16 cellular contexts compared by ENCODE assay signal in the genomic region with DNA sequence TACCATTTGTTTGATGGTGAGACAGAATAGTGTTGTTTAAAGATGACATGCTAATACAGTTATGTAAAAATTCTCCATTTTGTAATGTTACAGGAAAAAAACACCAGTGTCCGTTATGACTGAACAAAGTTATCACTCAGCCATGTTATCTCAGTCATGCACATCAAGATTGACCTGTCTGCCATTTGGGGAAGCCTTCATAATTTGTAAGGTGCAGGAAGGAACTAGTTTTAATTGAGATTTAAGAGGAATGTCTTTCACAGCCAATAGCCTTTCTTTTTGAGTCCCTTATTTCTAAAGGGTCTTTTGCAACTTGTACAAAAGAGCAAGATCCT.
DNase-seq lines count a peak whose midpoint lies in the region; ATAC-seq, FAIRE-seq and TF ChIP-seq lines count a peak whose summit lies in the region.
"Had no signal": no experiment of that assay in that cellular context is flagged by ENCODE, and none has a peak within 500 bp of the region (broad histone marks: within the 10 kb centered on the region; RNA-seq: fewer than 3 reads in every experiment).

No MANE protein-coding gene starts in this region.

- H3K27ac Mint-ChIP-seq in memory B cell = peak overlapping the region; percentile 83
- H3K27ac Mint-ChIP-seq in CD4-positive, alpha-beta memory T cell = peak overlapping the region in 3 of 7 donors; percentile 24 to 83 (median 51)

- CTCF ChIA-PET in CD4-positive, alpha-beta memory T cell (lab: Charles Lee; ENCODE audit: partially characterized antibody) = interaction anchor here (0.9 to 17.0 kb wide), 16 partner anchors 8 to 592 kb away, joined by 3 to 428 read pairs (median 6); partner anchors contain the start of gene ZFP36L1

- H3K4me3 ChIP-seq in SK-N-MC (no peak overlapping the region), thoracic aorta (no peak overlapping the region)
- no peak overlapping the region for H3K4me3 ChIP-seq in CD4-positive, alpha-beta memory T cell (ENCODE audit: low read length in 2 of 2)
- H3K4me3 ChIP-seq: ovary had no signal

- H3K9ac ChIP-seq in SK-N-MC (ENCODE audit: insufficient read length) = no peak overlapping the region

- TF ChIP-seq POLR2A in H54 (IDR thresholded peaks at IDR 0.05; ENCODE audit: low read depth, low read length) = no peak

- POLR2A ChIA-PET in CD4-positive, alpha-beta memory T cell (lab: Charles Lee; ENCODE audit: partially characterized antibody) = interaction anchor here (1.7 to 13.4 kb wide), 7 partner anchors 32 to 566 kb away, joined by 5 to 210 read pairs (median 8); partner anchors contain the start of gene ZFP36L1

- peaks cover 2% of the 10 kb centered on the region for H3K36me3 Mint-ChIP-seq in memory B cell
- H3K36me3 Mint-ChIP-seq in CD4-positive, alpha-beta memory T cell = no peaks in the 10 kb centered on the region

- H3K4me1 Mint-ChIP-seq in memory B cell = peaks cover 45% of the 10 kb centered on the region
- H3K4me1 Mint-ChIP-seq in CD4-positive, alpha-beta memory T cell = peaks cover 20 to 56% (median 37%) of the 10 kb centered on the region in 4 donors

- intact Hi-C loops in CD4-positive, alpha-beta memory T cell (cut with micrococcal nuclease) = loop anchor here (2.0 to 5.0 kb wide), 2 partner anchors 157 to 256 kb away; no protein-coding TSS in a partner anchor

- no peaks in the 10 kb centered on the region for H3K9me3 Mint-ChIP-seq in memory B cell
- no peaks in the 10 kb centered on the region for H3K9me3 Mint-ChIP-seq in CD4-positive, alpha-beta memory T cell

- no peak overlapping the region for H3K4me3 Mint-ChIP-seq in memory B cell
- H3K4me3 Mint-ChIP-seq in CD4-positive, alpha-beta memory T cell = no peak overlapping the region

- FAIRE-seq in H54 (lab: Jason Lieb, UNC) = peak; percentile 11

- ATAC-seq in memory B cell (ENCODE audit: low read depth) = no peak
- ATAC-seq in thoracic aorta (ENCODE audit: insufficient number of reproducible peaks, low FRiP score, low read depth) = no peak
- ATAC-seq: left colon had no signal

- H3K27me3 Mint-ChIP-seq in memory B cell = no peaks in the 10 kb centered on the region
- H3K27me3 Mint-ChIP-seq in CD4-positive, alpha-beta memory T cell = no peaks in the 10 kb centered on the region

- no peaks in the 10 kb centered on the region for H3K27me3 ChIP-seq in thoracic aorta (replicated peaks; ENCODE audit: insufficient read depth)
- H3K27me3 ChIP-seq in CD4-positive, alpha-beta memory T cell (ENCODE audit: insufficient read depth, low read length) = no peaks in the 10 kb centered on the region
- H3K27me3 ChIP-seq: ovary had no signal

- H3K9me3 ChIP-seq in SK-N-MC (ENCODE audit: low read depth, low read length) = no peaks in the 10 kb centered on the region
- no peaks in the 10 kb centered on the region for H3K9me3 ChIP-seq in thoracic aorta
- no peaks in the 10 kb centered on the region for H3K9me3 ChIP-seq in CD4-positive, alpha-beta memory T cell (ENCODE audit: control insufficient read depth in 1 of 2, low read length in 2 of 2)
- H3K9me3 ChIP-seq: ovary had no signal

- DNase-seq in H54 (ENCODE audit: insufficient read length, low spot score) = no peak
- no peak for DNase-seq in SK-N-MC (ENCODE audit: low read depth, low spot score)
- DNase-seq in memory B cell (ENCODE audit: low spot score in 2 of 2) = no peak
- DNase-seq in thoracic aorta (ENCODE audit: low spot score) = no peak
- no peak for DNase-seq in T-helper 9 cell
- DNase-seq in CD4-positive, alpha-beta memory T cell = no peak
- no peak for DNase-seq in medulla oblongata (ENCODE audit: extremely low spot score)
- DNase-seq: activated CD8-positive, alpha-beta memory T cell treated with anti-CD3 and anti-CD28 coated beads, Interleukin-2, amount 50 U/mL, for 4 hours; amniotic stem cell; effector CD8-positive, alpha-beta T cell; left colon; ovary; RPMI8226; stimulated activated CD4-positive, alpha-beta T cell treated with anti-CD3 and anti-CD28 coated beads, Interleukin-2, amount 100 ng/mL, for 24 hours had no signal

- H3K4me1 ChIP-seq in thoracic aorta (ENCODE audit: control insufficient read depth in 1 of 2, low read depth in 2 of 2) = peaks cover 41 to 56% of the 10 kb centered on the region in 2 donors
- peaks cover 48% of the 10 kb centered on the region for H3K4me1 ChIP-seq in CD4-positive, alpha-beta memory T cell (ENCODE audit: insufficient read depth, low read length)

- peak overlapping the region; percentile 90; the same call in 1 of the 2 replicates for H3K27ac ChIP-seq in SK-N-MC
- peak overlapping the region; percentile 82 to 88 for H3K27ac ChIP-seq in thoracic aorta
- no peak overlapping the region for H3K27ac ChIP-seq in CD4-positive, alpha-beta memory T cell (ENCODE audit: low read depth, low read length)
- H3K27ac ChIP-seq: HL-60, VCaP had no signal

- H3K36me3 ChIP-seq in SK-N-MC (ENCODE audit: insufficient read depth, low read length) = no peaks in the 10 kb centered on the region
- no peaks in the 10 kb centered on the region for H3K36me3 ChIP-seq in thoracic aorta
- no peaks in the 10 kb centered on the region for H3K36me3 ChIP-seq in CD4-positive, alpha-beta memory T cell (ENCODE audit: insufficient read depth, low read length)
- H3K36me3 ChIP-seq: ovary had no signal

- TF ChIP-seq CTCF in thoracic aorta (IDR thresholded peaks at IDR 0.05) = no peak
